In genomic region chr11:35980646-35981402, GRCh38 we compare ENCODE assay signal across 16 cellular contexts. TPM values are rescaled to one million over a fixed set of nuclear protein-coding genes. Genes with fewer than 3 reads are reported as not detected.
DNase-seq lines count a peak whose midpoint lies in the region; ATAC-seq, FAIRE-seq and TF ChIP-seq lines count a peak whose summit lies in the region.
"Had no signal": no experiment of that assay in that cellular context is flagged by ENCODE, and none has a peak within 500 bp of the region (broad histone marks: within the 10 kb centered on the region; RNA-seq: fewer than 3 reads in every experiment).

No MANE protein-coding gene starts in this region.

- no peaks in the 10 kb centered on the region for H3K36me3 ChIP-seq in K562 (ENCODE audit: control insufficient read depth, insufficient read depth, low read length)
- H3K36me3 ChIP-seq: MG63 had no signal

- H3K9me3 ChIP-seq in K562 (replicated peaks; ENCODE audit: control insufficient read depth, insufficient read depth, low read depth, low read length), result no peaks in the 10 kb centered on the region
- H3K9me3 ChIP-seq: MG63 had no signal

- BruUV-seq in K562 (replicated peaks; lab: Mats Ljungman, UMichigan), result no TSS peak

- no peak overlapping the region for H3K4me2 ChIP-seq in K562 (ENCODE audit: insufficient read depth, low read length)

- intact Hi-C loops in K562 (cut with micrococcal nuclease), result no loop called here

- H3K4me3 ChIP-seq in K562 (no peak overlapping the region), fibroblast of villous mesenchyme (ENCODE audit: low read depth, low read length) (no peak overlapping the region)
- H3K4me3 ChIP-seq: MG63 had no signal

- H3K27ac Mint-ChIP-seq in T-helper 2 cell treated with Interferon-gamma antibody and Interleukin-4, amounts not matched to agents 5 μg/mL and 100 μg/mL, for 36 hours, result no peak overlapping the region
- H3K27ac Mint-ChIP-seq: activated naive CD4-positive, alpha-beta T cell treated with anti-CD3 and anti-CD28 coated beads, Interleukin-2, amount 50 U/mL, for 24 hours; CD8-positive, alpha-beta T cell had no signal

- H3K27me3 Mint-ChIP-seq in T-helper 2 cell treated with Interferon-gamma antibody and Interleukin-4, amounts not matched to agents 5 μg/mL and 100 μg/mL, for 36 hours (ENCODE audit: low read depth), result no peaks in the 10 kb centered on the region

- H3K4me1 ChIP-seq in K562 (replicated peaks in 1 of 2; ENCODE audit: control insufficient read depth in 2 of 2, insufficient read depth in 2 of 2, low read length in 2 of 2), result no peaks in the 10 kb centered on the region

- H2AFZ ChIP-seq in K562 (ENCODE audit: low read depth, low read length), result no peak overlapping the region

- H4K20me1 ChIP-seq in K562 (replicated peaks; ENCODE audit: control insufficient read depth, insufficient read depth, low read length), result no peaks in the 10 kb centered on the region

- no peak for TF ChIP-seq CTCF in K562 (IDR thresholded peaks at IDR 0.05 in 2 of 3, conservative IDR thresholded peaks at IDR 0.05 in 1 of 3; ENCODE audit: insufficient read depth in 2 of 3, low read depth in 1 of 3, low read length in 3 of 3)
- TF ChIP-seq CTCF in fibroblast of villous mesenchyme (IDR thresholded peaks at IDR 0.05; ENCODE audit: insufficient read depth, low read depth, low read length), result no peak

- no peak for TF ChIP-seq POLR2A in K562 (conservative IDR thresholded peaks at IDR 0.05)

- TF ChIP-seq RAD21 in K562 (CRISPR knock-in tag; conservative IDR thresholded peaks at IDR 0.05 in 1 of 2, IDR thresholded peaks at IDR 0.05 in 1 of 2), result no peak

- ATAC-seq in K562, result no peak
- ATAC-seq in GM18498 (IDR thresholded peaks at IDR 0.05; ENCODE audit: unreplicated experiment), result no peak
- ATAC-seq in HG02763 (IDR thresholded peaks at IDR 0.05; ENCODE audit: unreplicated experiment), result no peak
- ATAC-seq: CD8-positive, alpha-beta T cell; left colon had no signal

- POLR2A ChIA-PET in K562 (lab: Yijun Ruan, JAX), result interaction anchor here (0.7 to 1.1 kb wide), 2 partner anchors 11 to 126 kb away, joined by 3 to 5 read pairs; no protein-coding TSS in a partner anchor

- H3K4me3 Mint-ChIP-seq in T-helper 2 cell treated with Interferon-gamma antibody and Interleukin-4, amounts not matched to agents 5 μg/mL and 100 μg/mL, for 36 hours, result no peak overlapping the region
- H3K4me3 Mint-ChIP-seq: activated naive CD4-positive, alpha-beta T cell treated with anti-CD3 and anti-CD28 coated beads, Interleukin-2, amount 50 U/mL, for 24 hours; CD8-positive, alpha-beta T cell; central memory CD8-positive, alpha-beta T cell had no signal

- H3K27me3 ChIP-seq in K562 (ENCODE audit: control insufficient read depth in 2 of 2, insufficient read depth in 2 of 2, low read length in 2 of 2), result peaks cover 9 to 15% of the 10 kb centered on the region in 2 experiments; a peak in 3 of 5 replicates
- H3K27me3 ChIP-seq: MG63 had no signal

- no peak overlapping the region for H3K9ac ChIP-seq in K562 (ENCODE audit: insufficient read depth in 1 of 2, low read depth in 2 of 2, low read length in 2 of 2)

- H3K79me2 ChIP-seq in K562 (ENCODE audit: control insufficient read depth, insufficient read depth, low read length), result no peaks in the 10 kb centered on the region

- no peak for TF ChIP-seq EP300 in K562 (IDR thresholded peaks at IDR 0.05; ENCODE audit: low read length)

- H3K9me1 ChIP-seq in K562 (ENCODE audit: control insufficient read depth, insufficient read depth, low read length), result no peaks in the 10 kb centered on the region

- H3K9me3 Mint-ChIP-seq in T-helper 2 cell treated with Interferon-gamma antibody and Interleukin-4, amounts not matched to agents 5 μg/mL and 100 μg/mL, for 36 hours, result no peaks in the 10 kb centered on the region
- H3K9me3 Mint-ChIP-seq: activated naive CD4-positive, alpha-beta T cell treated with anti-CD3 and anti-CD28 coated beads, Interleukin-2, amount 50 U/mL, for 24 hours; CD8-positive, alpha-beta T cell had no signal

- in situ Hi-C loops in K562 (cut with MboI), result no loop called here

- no peaks in the 10 kb centered on the region for H3K4me1 Mint-ChIP-seq in T-helper 2 cell treated with Interferon-gamma antibody and Interleukin-4, amounts not matched to agents 5 μg/mL and 100 μg/mL, for 36 hours (ENCODE audit: low read depth)
- H3K4me1 Mint-ChIP-seq: activated naive CD4-positive, alpha-beta T cell treated with anti-CD3 and anti-CD28 coated beads, Interleukin-2, amount 50 U/mL, for 24 hours; central memory CD8-positive, alpha-beta T cell had no signal

- 7% methylated on average over 8 of the region's 10 CpGs for WGBS in K562 (ENCODE audit: insufficient coverage, low coverage, missing lambda C conversion rate)

- CTCF ChIA-PET in K562 (lab: Yijun Ruan, JAX; ENCODE audit: low intra/inter-chr PET ratio), result no interaction called here

- FAIRE-seq in K562 (lab: Jason Lieb, UNC), result no peak
- FAIRE-seq: GM12891 had no signal

- no peaks in the 10 kb centered on the region for H3K36me3 Mint-ChIP-seq in T-helper 2 cell treated with Interferon-gamma antibody and Interleukin-4, amounts not matched to agents 5 μg/mL and 100 μg/mL, for 36 hours (ENCODE audit: low read depth)
- H3K36me3 Mint-ChIP-seq: activated naive CD4-positive, alpha-beta T cell treated with anti-CD3 and anti-CD28 coated beads, Interleukin-2, amount 50 U/mL, for 24 hours; CD8-positive, alpha-beta T cell had no signal

- no peak overlapping the region for H3K27ac ChIP-seq in K562 (ENCODE audit: extremely low read depth, low read depth, low read length)

- DNase-seq in M059J (ENCODE audit: low read depth) (peak; percentile 53), K562 (ENCODE audit: extremely low read depth in 1 of 4, low spot score in 3 of 4) (no peak), fibroblast of villous mesenchyme (ENCODE audit: low read depth) (peak; percentile 32), smooth muscle cell of the brain vasculature (ENCODE audit: low read depth, low spot score) (peak; percentile 52)
- no peak for DNase-seq in activated CD8-positive, alpha-beta memory T cell treated with anti-CD3 and anti-CD28 coated beads for 24 hours
- DNase-seq in T-helper 2 cell treated with Interferon-gamma antibody and Interleukin-4, amounts not matched to agents 5 μg/mL and 100 μg/mL, for 36 hours (ENCODE audit: low spot score), result no peak
- DNase-seq: activated CD4-positive, alpha-beta T cell treated with anti-CD3 and anti-CD28 coated beads for 48 hours; CD8-positive, alpha-beta T cell; left colon; SHP77 had no signal

TF ChIP-seq in K562, 482 proteins besides CTCF, POLR2A, EP300 and RAD21:
- TF ChIP-seq CHD1 (IDR thresholded peaks at IDR 0.05; ENCODE audit: low read length) (no peak), VEZF1 (CRISPR knock-in tag; IDR thresholded peaks at IDR 0.05) (peak; percentile 75), SPI1 (IDR thresholded peaks at IDR 0.05; ENCODE audit: borderline replicate concordance, low read depth, low read length) (no peak)

RNA-seq across cellular contexts. Expression of gene LDLRAD3, which starts 37.0 kb away (rescaled TPM):
- 6.8 and 12.1 TPM in 2 replicates for total RNA-seq in M059J (2014; rRNA removed; shearing (Covaris generic))
- total RNA-seq in K562 (2011; cell fraction: chromatin; rRNA removed; ENCODE audit: low replicate concordance), result 3.3 and 4.3 TPM in 2 replicates
- total RNA-seq in K562 (2011; cell fraction: nucleolus; rRNA removed), result 2.9 and 3.7 TPM in 2 replicates
- total RNA-seq in K562 (2011; cell fraction: nucleoplasm; rRNA removed), result 8.4 and 13.9 TPM in 2 replicates
- total RNA-seq in K562 (2014; rRNA removed) (1.8 and 2.7 TPM in 2 replicates), K562 (2014; rRNA removed; fragmentation: Illumina TruSeq; extraction: Trizol) (3.0 and 3.4 TPM in 2 replicates), K562 (2015; rRNA removed; fragmentation: Illumina TruSeq; extraction: Trizol) (3.2 and 3.5 TPM in 2 replicates), K562 (2021) (5.7 and 6.4 TPM in 2 replicates), fibroblast of villous mesenchyme (2.6 and 3.9 TPM in 2 replicates)
- polyA plus RNA-seq in K562 (2011; rRNA removed) (2.9 and 3.9 TPM in 2 replicates), K562 (2014; fragmentation: Illumina TruSeq; extraction: Trizol) (7.2 and 8.1 TPM in 2 replicates), K562 (2014; fragmentation: Nextera tagmentation; extraction: Ambion mirVana) (1 to 10 TPM in 1 of 2 experiments, under 1 TPM in 1; 0.73 to 1.3 TPM), K562 (2014; rRNA removed) (4.9 and 5.1 TPM in 2 replicates)
- polyA plus RNA-seq in K562 (2011; cell fraction: cytosol; rRNA removed), result 2.4 and 7.2 TPM in 2 replicates
- 1.4 and 2.9 TPM in 2 replicates for polyA plus RNA-seq in K562 (2011; cell fraction: nucleus; rRNA removed)
- polyA plus RNA-seq in K562 (2012), result 4.4 and 4.9 TPM in 2 replicates
- polyA minus RNA-seq in K562 (2011; rRNA and poly(A)+ RNA removed), result 1.2 and 3.6 TPM in 2 replicates
- polyA minus RNA-seq in K562 (2011; cell fraction: cytosol; rRNA and poly(A)+ RNA removed), result 2.0 and 5.8 TPM in 2 replicates
- polyA minus RNA-seq in K562 (2011; cell fraction: nucleus; rRNA and poly(A)+ RNA removed), result 2.3 and 3.9 TPM in 2 replicates
- total RNA-seq: CD8-positive, alpha-beta T cell had no signal

Comparison
In these comparisons a context has a peak if more than half of its experiments do, and no peak if none do; other contexts are left out.
1. DNase-seq: peak in M059J (single experiment), fibroblast of villous mesenchyme (single experiment) and smooth muscle cell of the brain vasculature (single experiment); none in K562 (0 of 4), activated CD8-positive, alpha-beta memory T cell treated with anti-CD3 and anti-CD28 coated beads for 24 hours (single experiment) and T-helper 2 cell treated with Interferon-gamma antibody and Interleukin-4, amounts not matched to agents 5 μg/mL and 100 μg/mL, for 36 hours (single experiment).